In genomic region chr9:114690308-114690707, GRCh38 we compare ENCODE assay signal across 16 cellular contexts. TPM values are rescaled to one million over a fixed set of nuclear protein-coding genes. Genes with fewer than 3 reads are reported as not detected.
DNase-seq lines count a peak whose midpoint lies in the region; ATAC-seq and TF ChIP-seq lines count a peak whose summit lies in the region.
"Had no signal": no experiment of that assay in that cellular context is flagged by ENCODE, and none has a peak within 500 bp of the region (broad histone marks: within the 10 kb centered on the region; RNA-seq: fewer than 3 reads in every experiment).

No MANE protein-coding gene starts in this region.

- 89 to 93% methylated on average over 4 of the region's 4 CpGs for WGBS in body of pancreas, 2 donors

- H3K36me3 Mint-ChIP-seq in T-helper 17 cell (ENCODE audit: low read depth): peaks cover 2% of the 10 kb centered on the region
- H3K36me3 Mint-ChIP-seq in effector memory CD8-positive, alpha-beta T cell (ENCODE audit: insufficient read depth): peaks cover 6% of the 10 kb centered on the region

- TF ChIP-seq POLR2A in body of pancreas (IDR thresholded peaks at IDR 0.05): no peak

- H3K27ac ChIP-seq in body of pancreas: no peak overlapping the region
- H3K27ac ChIP-seq: cardiac muscle cell, transverse colon had no signal

- H3K27me3 Mint-ChIP-seq in T-helper 17 cell: no peaks in the 10 kb centered on the region
- no peaks in the 10 kb centered on the region for H3K27me3 Mint-ChIP-seq in effector memory CD8-positive, alpha-beta T cell

- peaks cover 4% of the 10 kb centered on the region for H3K4me1 ChIP-seq in body of pancreas

- no peaks in the 10 kb centered on the region for H3K27me3 ChIP-seq in body of pancreas
- H3K27me3 ChIP-seq: transverse colon had no signal

- ATAC-seq in T-helper 17 cell (no peak), body of pancreas (no peak)
- ATAC-seq in effector memory CD8-positive, alpha-beta T cell (replicated peaks): no peak

- no peak overlapping the region for H3K4me3 ChIP-seq in body of pancreas
- H3K4me3 ChIP-seq: cardiac muscle cell, lung, transverse colon had no signal

- H3K9me3 ChIP-seq in T-helper 17 cell (ENCODE audit: control insufficient read depth, low read length, poor library complexity, severe bottlenecking): peaks cover 3% of the 10 kb centered on the region
- no peaks in the 10 kb centered on the region for H3K9me3 ChIP-seq in body of pancreas
- H3K9me3 ChIP-seq: transverse colon had no signal

- H3K4me1 Mint-ChIP-seq in T-helper 17 cell: peaks cover 36% of the 10 kb centered on the region
- peaks cover 26 to 36% of the 10 kb centered on the region in 2 donors for H3K4me1 Mint-ChIP-seq in effector memory CD8-positive, alpha-beta T cell (ENCODE audit: low read depth in 2 of 2)
- H3K4me1 Mint-ChIP-seq: nephron progenitor cell had no signal

- intact Hi-C loops in body of pancreas (cut with DNase I): no loop called here

- no peaks in the 10 kb centered on the region for H3K36me3 ChIP-seq in body of pancreas (replicated peaks in 1 of 2; ENCODE audit: insufficient read depth in 1 of 2, low read depth in 2 of 2)
- H3K36me3 ChIP-seq: cardiac muscle cell, transverse colon had no signal

- no peaks in the 10 kb centered on the region for H3K9me3 Mint-ChIP-seq in effector memory CD8-positive, alpha-beta T cell
- H3K9me3 Mint-ChIP-seq: nephron progenitor cell had no signal

- H3K4me3 Mint-ChIP-seq in T-helper 17 cell: peak overlapping the region; percentile 15
- no peak overlapping the region for H3K4me3 Mint-ChIP-seq in effector memory CD8-positive, alpha-beta T cell
- H3K4me3 Mint-ChIP-seq: nephron progenitor cell had no signal

- H3K27ac Mint-ChIP-seq in T-helper 17 cell: peak overlapping the region; percentile 93
- H3K27ac Mint-ChIP-seq in effector memory CD8-positive, alpha-beta T cell: peak overlapping the region; percentile 91 to 92
- H3K27ac Mint-ChIP-seq: nephron progenitor cell had no signal

- TF ChIP-seq CTCF in body of pancreas (IDR thresholded peaks at IDR 0.05): no peak

- peak; percentile 22 for DNase-seq in stimulated activated CD4-positive, alpha-beta T cell treated with anti-CD3 and anti-CD28 coated beads, Interleukin-4, amount 100 ng/mL, for 24 hours
- DNase-seq in stimulated activated CD4-positive, alpha-beta T cell treated with anti-CD3 and anti-CD28 coated beads, Interleukin-12 subunit alpha, Interleukin-12 subunit beta, amount 100 ng/mL, for 4 hours: no peak
- no peak for DNase-seq in T-helper 17 cell
- no peak for DNase-seq in effector memory CD8-positive, alpha-beta T cell
- DNase-seq in body of pancreas: no peak
- DNase-seq in activated gamma-delta T cell treated with Interleukin-2 at 50 U/mL for 16 hours: no peak
- DNase-seq in SIG-M5 (lab: John Stamatoyannopoulos, UW): no peak
- DNase-seq in COR-L47 (lab: John Stamatoyannopoulos, UW): no peak
- DNase-seq: DMS153, NCI-H1930, NCI-H524, nephron progenitor cell, OCI-M1, transverse colon had no signal

RNA-seq across cellular contexts. Expression of gene TEX48, which starts 8.3 kb away (rescaled TPM):
- total RNA-seq in T-helper 17 cell: not detected
- not detected for total RNA-seq in body of pancreas
- total RNA-seq: cardiac muscle cell, lung, transverse colon had no signal

RNA-seq across cellular contexts. Expression of gene TEX53, which starts 32.7 kb away (rescaled TPM):
- total RNA-seq in T-helper 17 cell: not detected
- not detected for total RNA-seq in body of pancreas
- total RNA-seq: cardiac muscle cell, lung, transverse colon had no signal
